ENCODE assay signal across 23 cellular contexts in the genomic region with DNA sequence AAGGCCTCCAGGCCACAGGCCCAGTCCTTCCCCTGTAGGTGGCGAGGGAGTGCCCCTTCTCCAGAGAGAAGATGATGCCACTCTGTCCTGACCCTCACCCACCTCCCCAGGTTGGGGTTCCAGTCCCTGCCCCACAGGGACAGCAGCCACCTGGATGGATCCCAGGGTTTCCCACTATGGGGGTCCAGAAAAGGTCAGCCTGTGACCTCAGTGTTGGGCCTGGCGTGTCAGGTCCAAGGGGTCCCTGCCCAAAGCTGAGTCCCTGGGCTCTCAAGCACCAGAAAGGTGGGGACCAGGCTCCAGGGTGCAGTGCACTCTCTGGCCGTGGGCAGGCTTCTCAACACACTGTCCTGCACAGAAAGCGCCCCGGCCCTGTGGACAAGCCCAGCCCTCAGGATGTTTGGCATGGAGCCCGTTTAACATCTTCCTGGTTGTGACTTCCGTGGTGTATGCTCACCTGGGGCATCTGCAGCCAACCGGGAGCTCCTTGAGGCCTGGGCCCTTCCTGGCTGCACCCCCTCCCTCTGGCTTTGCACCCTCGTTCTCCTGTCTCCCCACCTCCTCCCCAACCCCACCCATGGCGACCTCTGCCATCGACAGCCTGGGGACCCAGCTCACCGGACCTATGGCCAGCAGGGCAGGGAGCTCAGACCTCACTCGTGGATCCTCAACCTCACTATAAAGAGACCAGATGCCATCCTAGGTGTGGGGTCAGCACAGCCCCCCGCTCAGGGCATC. TPM values are rescaled to one million over a fixed set of nuclear protein-coding genes. Genes with fewer than 3 reads are reported as not detected.
A peak's percentile ranks its signal among the peaks of the same experiment; 100 is the strongest.
DNase-seq lines count a peak whose midpoint lies in the region; ATAC-seq and TF ChIP-seq lines count a peak whose summit lies in the region.
"Had no signal": no experiment of that assay in that cellular context is flagged by ENCODE, and none has a peak within 500 bp of the region (broad histone marks: within the 10 kb centered on the region; RNA-seq: fewer than 3 reads in every experiment).

No MANE protein-coding gene starts in this region.

- H3K4me3 Mint-ChIP-seq in activated naive CD8-positive, alpha-beta T cell treated with anti-CD3 and anti-CD28 coated beads, Interleukin-2, amount 10 ng/mL, durations not matched to agents 7 days and 5 days, result no peak overlapping the region
- no peak overlapping the region for H3K4me3 Mint-ChIP-seq in activated naive CD8-positive, alpha-beta T cell treated with anti-CD3 and anti-CD28 coated beads for 36 hours
- H3K4me3 Mint-ChIP-seq: activated naive CD8-positive, alpha-beta T cell; activated T-helper 1 cell treated with anti-CD3 and anti-CD28 coated beads, Interleukin-12 subunit alpha, Interleukin-12 subunit beta, Interleukin-2, Interleukin-4 antibody, amounts not matched to agents 30 ng/mL and 10 ng/mL and 1 ng/mL, durations not matched to agents 14 hours and 24 hours and 36 hours; B cell; central memory CD8-positive, alpha-beta T cell; IgD-negative memory B cell had no signal

- no peaks in the 10 kb centered on the region for H3K79me2 ChIP-seq in hepatocyte

- H2AFZ ChIP-seq in hepatocyte, result no peak overlapping the region

- no peak overlapping the region for H3K4me2 ChIP-seq in hepatocyte

- H3K36me3 Mint-ChIP-seq in activated naive CD8-positive, alpha-beta T cell treated with anti-CD3 and anti-CD28 coated beads, Interleukin-2, amount 10 ng/mL, durations not matched to agents 7 days and 5 days, result no peaks in the 10 kb centered on the region
- H3K36me3 Mint-ChIP-seq in activated naive CD8-positive, alpha-beta T cell treated with anti-CD3 and anti-CD28 coated beads for 36 hours, result no peaks in the 10 kb centered on the region
- H3K36me3 Mint-ChIP-seq: activated naive CD8-positive, alpha-beta T cell; IgD-negative memory B cell had no signal

- H3K4me3 ChIP-seq in upper lobe of right lung (no peak overlapping the region), hepatocyte (no peak overlapping the region)
- H3K4me3 ChIP-seq: SK-N-MC had no signal

- no peak overlapping the region for H3K27ac ChIP-seq in upper lobe of right lung
- H3K27ac ChIP-seq in hepatocyte, result no peak overlapping the region
- H3K27ac ChIP-seq: epithelial cell of prostate, neutrophil, SK-N-MC had no signal

- H3K27me3 Mint-ChIP-seq in activated naive CD8-positive, alpha-beta T cell treated with anti-CD3 and anti-CD28 coated beads, Interleukin-2, amount 10 ng/mL, durations not matched to agents 7 days and 5 days, result peaks cover 7% of the 10 kb centered on the region
- H3K27me3 Mint-ChIP-seq in activated naive CD8-positive, alpha-beta T cell treated with anti-CD3 and anti-CD28 coated beads for 36 hours, result no peaks in the 10 kb centered on the region
- H3K27me3 Mint-ChIP-seq: activated naive CD8-positive, alpha-beta T cell; B cell; central memory CD8-positive, alpha-beta T cell; IgD-negative memory B cell had no signal

- H3K4me1 ChIP-seq in upper lobe of right lung, result no peaks in the 10 kb centered on the region
- H3K4me1 ChIP-seq in hepatocyte (ENCODE audit: insufficient read depth), result no peaks in the 10 kb centered on the region

- 89% methylated on average over 14 of the region's 14 CpGs for WGBS in hepatocyte (ENCODE audit: low lambda C conversion rate, missing lambda C conversion rate)

- no peak overlapping the region for H3K27ac Mint-ChIP-seq in activated naive CD8-positive, alpha-beta T cell treated with anti-CD3 and anti-CD28 coated beads, Interleukin-2, amount 10 ng/mL, durations not matched to agents 7 days and 5 days
- no peak overlapping the region for H3K27ac Mint-ChIP-seq in activated naive CD8-positive, alpha-beta T cell treated with anti-CD3 and anti-CD28 coated beads for 36 hours
- H3K27ac Mint-ChIP-seq: activated naive CD8-positive, alpha-beta T cell; activated T-helper 1 cell treated with anti-CD3 and anti-CD28 coated beads, Interleukin-12 subunit alpha, Interleukin-12 subunit beta, Interleukin-2, Interleukin-4 antibody, amounts not matched to agents 30 ng/mL and 10 ng/mL and 1 ng/mL, durations not matched to agents 14 hours and 24 hours and 36 hours; B cell had no signal

- H3K9me2 ChIP-seq in hepatocyte (replicated peaks; ENCODE audit: insufficient read depth), result no peaks in the 10 kb centered on the region

- no peaks in the 10 kb centered on the region for H3K9me3 Mint-ChIP-seq in activated naive CD8-positive, alpha-beta T cell treated with anti-CD3 and anti-CD28 coated beads, Interleukin-2, amount 10 ng/mL, durations not matched to agents 7 days and 5 days
- H3K9me3 Mint-ChIP-seq in activated naive CD8-positive, alpha-beta T cell treated with anti-CD3 and anti-CD28 coated beads for 36 hours, result no peaks in the 10 kb centered on the region
- H3K9me3 Mint-ChIP-seq: activated T-helper 1 cell treated with anti-CD3 and anti-CD28 coated beads, Interleukin-12 subunit alpha, Interleukin-12 subunit beta, Interleukin-2, Interleukin-4 antibody, amounts not matched to agents 30 ng/mL and 10 ng/mL and 1 ng/mL, durations not matched to agents 14 hours and 24 hours and 36 hours; central memory CD8-positive, alpha-beta T cell had no signal

- no peaks in the 10 kb centered on the region for H4K20me1 ChIP-seq in hepatocyte (ENCODE audit: insufficient read depth, poor library complexity, severe bottlenecking)

- intact Hi-C loops in posterior cingulate gyrus (cut with DNase I) (no loop called here), upper lobe of right lung (cut with DNase I) (no loop called here)

- DNase-seq in activated naive CD8-positive, alpha-beta T cell treated with anti-CD3 and anti-CD28 coated beads, Interleukin-2, amount 10 ng/mL, durations not matched to agents 7 days and 5 days, result peak; percentile 15
- no peak for DNase-seq in activated naive CD8-positive, alpha-beta T cell treated with anti-CD3 and anti-CD28 coated beads for 36 hours
- DNase-seq in posterior cingulate gyrus (peak in 6 of 10 donors; percentile 5 to 72 (median 36)), upper lobe of right lung (peak; percentile 33), hepatocyte (ENCODE audit: low spot score) (no peak), HuH-7.5 (ENCODE audit: low spot score) (no peak)
- DNase-seq in stimulated activated CD4-positive, alpha-beta T cell treated with anti-CD3 and anti-CD28 coated beads, Interleukin-12 subunit alpha, Interleukin-12 subunit beta, amount 100 ng/mL, for 4 hours, result no peak
- DNase-seq: activated CD4-positive, alpha-beta T cell treated with anti-CD3 and anti-CD28 coated beads for 4 hours; HCEC 1CT; left ventricle myocardium superior; NCI-H1092 treated with DMSO at 0.1 percent for 48 hours; NCI-H2029; NCI-H69; trophoblast cell had no signal

- H3K36me3 ChIP-seq in upper lobe of right lung (no peaks in the 10 kb centered on the region), hepatocyte (replicated peaks; ENCODE audit: insufficient read depth, low read depth) (no peaks in the 10 kb centered on the region)
- H3K36me3 ChIP-seq: neutrophil had no signal

- no peak for TF ChIP-seq CTCF in upper lobe of right lung (IDR thresholded peaks at IDR 0.05)
- TF ChIP-seq CTCF in hepatocyte (IDR thresholded peaks at IDR 0.05; ENCODE audit: poor library complexity), result no peak

- no peaks in the 10 kb centered on the region for H3K27me3 ChIP-seq in upper lobe of right lung
- no peaks in the 10 kb centered on the region for H3K27me3 ChIP-seq in hepatocyte

- POLR2A ChIA-PET in activated naive CD8-positive, alpha-beta T cell treated with anti-CD3 and anti-CD28 coated beads, Interleukin-2, amount 10 ng/mL, durations not matched to agents 7 days and 5 days (lab: Charles Lee), result no interaction called here

- H3K9me3 ChIP-seq in upper lobe of right lung (no peaks in the 10 kb centered on the region), hepatocyte (ENCODE audit: low read depth) (no peaks in the 10 kb centered on the region)
- H3K9me3 ChIP-seq: neutrophil had no signal

- H3K4me1 Mint-ChIP-seq in activated naive CD8-positive, alpha-beta T cell treated with anti-CD3 and anti-CD28 coated beads, Interleukin-2, amount 10 ng/mL, durations not matched to agents 7 days and 5 days, result no peaks in the 10 kb centered on the region
- H3K4me1 Mint-ChIP-seq in activated naive CD8-positive, alpha-beta T cell treated with anti-CD3 and anti-CD28 coated beads for 36 hours, result no peaks in the 10 kb centered on the region
- H3K4me1 Mint-ChIP-seq: B cell; central memory CD8-positive, alpha-beta T cell; IgD-negative memory B cell had no signal

- ATAC-seq in activated naive CD8-positive, alpha-beta T cell treated with anti-CD3 and anti-CD28 coated beads, Interleukin-2, amount 10 ng/mL, durations not matched to agents 7 days and 5 days (ENCODE audit: low read depth), result no peak
- ATAC-seq in esophagus mucosa (peak; percentile 18), upper lobe of right lung (peak; percentile 12)
- ATAC-seq: left ventricle myocardium superior had no signal

RNA-seq across cellular contexts. Expression of a gene that starts 58.3 kb away (rescaled TPM):
- 10 to 100 TPM; 39.9 to 45.6 TPM for total RNA-seq in activated naive CD8-positive, alpha-beta T cell treated with anti-CD3 and anti-CD28 coated beads, Interleukin-2, amount 10 ng/mL, durations not matched to agents 7 days and 5 days
- 10 to 100 TPM; 24.4 to 25.7 TPM for total RNA-seq in activated naive CD8-positive, alpha-beta T cell treated with anti-CD3 and anti-CD28 coated beads for 36 hours
- 14.1 TPM for total RNA-seq in esophagus mucosa
- total RNA-seq in upper lobe of right lung, result 28.3 TPM
- 32.1 and 38.0 TPM in 2 replicates for total RNA-seq in hepatocyte
- 25.9 and 27.8 TPM in 2 replicates for polyA plus RNA-seq in hepatocyte

Comparison
In these comparisons a context has a peak if more than half of its experiments do, and no peak if none do; other contexts are left out.
1. DNase-seq: peak in activated naive CD8-positive, alpha-beta T cell treated with anti-CD3 and anti-CD28 coated beads, Interleukin-2, amount 10 ng/mL, durations not matched to agents 7 days and 5 days (single experiment), posterior cingulate gyrus (6 of 10) and upper lobe of right lung (single experiment); none in activated naive CD8-positive, alpha-beta T cell treated with anti-CD3 and anti-CD28 coated beads for 36 hours (single experiment), stimulated activated CD4-positive, alpha-beta T cell treated with anti-CD3 and anti-CD28 coated beads, Interleukin-12 subunit alpha, Interleukin-12 subunit beta, amount 100 ng/mL, for 4 hours (single experiment), hepatocyte (single experiment) and HuH-7.5 (single experiment).